In the genomic region with DNA sequence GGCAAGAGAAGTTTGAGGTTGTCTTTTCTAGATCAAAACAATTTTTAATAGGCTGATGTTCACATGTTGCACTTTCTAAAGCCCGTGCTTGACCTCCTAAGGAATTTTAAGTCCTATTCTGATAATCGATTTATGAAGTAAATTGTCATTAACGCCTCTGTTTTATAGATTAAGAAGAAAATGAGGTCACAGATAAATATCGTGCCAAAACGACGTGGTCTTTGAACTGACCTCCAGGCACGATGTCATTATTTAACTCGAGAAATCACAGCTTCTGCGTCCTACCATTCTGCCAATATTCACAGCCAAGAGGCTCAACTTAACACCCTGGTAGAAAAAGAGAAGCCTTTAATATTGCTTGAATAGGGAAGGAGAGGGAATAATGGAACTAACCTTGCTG, we compare ENCODE assay signal across 8 cellular contexts. TPM values are rescaled to one million over a fixed set of nuclear protein-coding genes. Genes with fewer than 3 reads are reported as not detected.
DNase-seq lines count a peak whose midpoint lies in the region; ATAC-seq and TF ChIP-seq lines count a peak whose summit lies in the region.

No MANE protein-coding gene starts in this region.

- peak overlapping the region; percentile 90 to 92 for H3K4me3 ChIP-seq in testis

- H3K36me3 Mint-ChIP-seq in activated CD4-positive, alpha-beta T cell treated with anti-CD3 and anti-CD28 coated beads for 36 hours (ENCODE audit: low read depth): peaks cover 6% of the 10 kb centered on the region
- H3K36me3 Mint-ChIP-seq in activated naive CD8-positive, alpha-beta T cell: peaks cover 6% of the 10 kb centered on the region

- CTCF ChIA-PET in activated CD4-positive, alpha-beta T cell treated with anti-CD3 and anti-CD28 coated beads for 36 hours (lab: Charles Lee): interaction anchor here (1.0 to 1.3 kb wide), 3 partner anchors 14 to 490 kb away, joined by 3 to 4 read pairs (median 3); no protein-coding TSS in a partner anchor

- no peaks in the 10 kb centered on the region for H3K9me3 ChIP-seq in testis

- H3K27ac Mint-ChIP-seq in activated CD4-positive, alpha-beta T cell treated with anti-CD3 and anti-CD28 coated beads for 36 hours: peak overlapping the region; percentile 92
- peak overlapping the region; percentile 92 for H3K27ac Mint-ChIP-seq in activated naive CD8-positive, alpha-beta T cell

- TF ChIP-seq POLR2A in testis (IDR thresholded peaks at IDR 0.05): no peak

- H3K36me3 ChIP-seq in testis (ENCODE audit: low read depth, missing control alignments): no peaks in the 10 kb centered on the region

- peak overlapping the region; percentile 92 for H3K27ac ChIP-seq in layer of hippocampus (ENCODE audit: low read depth, low read length)
- peak overlapping the region; percentile 90 to 98 for H3K27ac ChIP-seq in testis

- H3K27me3 ChIP-seq in layer of hippocampus (ENCODE audit: control insufficient read depth, insufficient read depth, low read length) (no peaks in the 10 kb centered on the region), testis (no peaks in the 10 kb centered on the region)

- 3 to 8% methylated on average over 9 of the region's 9 CpGs for WGBS in testis, 2 donors

- ATAC-seq in activated CD4-positive, alpha-beta T cell treated with anti-CD3 and anti-CD28 coated beads for 36 hours: no peak
- ATAC-seq in GM21515 (IDR thresholded peaks at IDR 0.05; ENCODE audit: unreplicated experiment): no peak

- H3K4me1 ChIP-seq in testis: peaks cover 20% of the 10 kb centered on the region

- POLR2A ChIA-PET in activated CD4-positive, alpha-beta T cell treated with anti-CD3 and anti-CD28 coated beads for 36 hours (lab: Charles Lee): interaction anchor here (0.6 to 1.2 kb wide), 6 partner anchors 18 to 512 kb away, joined by 3 to 5 read pairs (median 4); a partner anchor contains a TSS

- no peaks in the 10 kb centered on the region for H3K27me3 Mint-ChIP-seq in activated CD4-positive, alpha-beta T cell treated with anti-CD3 and anti-CD28 coated beads for 36 hours
- no peaks in the 10 kb centered on the region for H3K27me3 Mint-ChIP-seq in activated naive CD8-positive, alpha-beta T cell

- no peak for DNase-seq in activated CD4-positive, alpha-beta T cell treated with anti-CD3 and anti-CD28 coated beads for 36 hours
- no peak for DNase-seq in activated CD4-positive, alpha-beta T cell treated with anti-CD3 and anti-CD28 coated beads for 1 hour
- DNase-seq in testis (no peak), NCI-H187 treated with DMSO at 0.1 percent for 48 hours (lab: John Stamatoyannopoulos, UW) (no peak), NCI-H1694 (lab: John Stamatoyannopoulos, UW) (no peak)

- H3K9me3 Mint-ChIP-seq in activated CD4-positive, alpha-beta T cell treated with anti-CD3 and anti-CD28 coated beads for 36 hours (ENCODE audit: low read depth): no peaks in the 10 kb centered on the region
- H3K9me3 Mint-ChIP-seq in activated naive CD8-positive, alpha-beta T cell (ENCODE audit: low read depth): no peaks in the 10 kb centered on the region

- intact Hi-C loops in activated CD4-positive, alpha-beta T cell treated with anti-CD3 and anti-CD28 coated beads for 36 hours (cut with DNase I, micrococcal nuclease): loop anchor here (1.0 to 10.0 kb wide), 20 partner anchors 57 to 1529 kb away; a partner anchor contains a TSS
- intact Hi-C loops in testis (cut with DNase I; ENCODE audit: low total_unique reads): loop anchor here (5.0 kb wide), 1 partner anchor 757 kb away; no protein-coding TSS in a partner anchor

- H3K4me1 Mint-ChIP-seq in activated CD4-positive, alpha-beta T cell treated with anti-CD3 and anti-CD28 coated beads for 36 hours: peaks cover 32% of the 10 kb centered on the region
- H3K4me1 Mint-ChIP-seq in activated naive CD8-positive, alpha-beta T cell (ENCODE audit: low read depth): peaks cover 36% of the 10 kb centered on the region

- peak overlapping the region; percentile 86 for H3K4me3 Mint-ChIP-seq in activated CD4-positive, alpha-beta T cell treated with anti-CD3 and anti-CD28 coated beads for 36 hours
- peak overlapping the region; percentile 88 for H3K4me3 Mint-ChIP-seq in activated naive CD8-positive, alpha-beta T cell

- no peak for TF ChIP-seq CTCF in testis (IDR thresholded peaks at IDR 0.05)

RNA-seq across cellular contexts. Expression of a gene that starts 0.9 kb away (rescaled TPM):
- 10 to 100 TPM; 20.2 to 33.2 TPM for total RNA-seq in activated CD4-positive, alpha-beta T cell treated with anti-CD3 and anti-CD28 coated beads for 36 hours
- 10 to 100 TPM; 14.3 to 14.9 TPM for total RNA-seq in testis
- 1.8 TPM for polyA plus RNA-seq in testis (ENCODE audit: insufficient read depth, low read depth, low replicate concordance)
